Comparison of ENCODE assay signal across 1 cellular context in the genomic region with DNA sequence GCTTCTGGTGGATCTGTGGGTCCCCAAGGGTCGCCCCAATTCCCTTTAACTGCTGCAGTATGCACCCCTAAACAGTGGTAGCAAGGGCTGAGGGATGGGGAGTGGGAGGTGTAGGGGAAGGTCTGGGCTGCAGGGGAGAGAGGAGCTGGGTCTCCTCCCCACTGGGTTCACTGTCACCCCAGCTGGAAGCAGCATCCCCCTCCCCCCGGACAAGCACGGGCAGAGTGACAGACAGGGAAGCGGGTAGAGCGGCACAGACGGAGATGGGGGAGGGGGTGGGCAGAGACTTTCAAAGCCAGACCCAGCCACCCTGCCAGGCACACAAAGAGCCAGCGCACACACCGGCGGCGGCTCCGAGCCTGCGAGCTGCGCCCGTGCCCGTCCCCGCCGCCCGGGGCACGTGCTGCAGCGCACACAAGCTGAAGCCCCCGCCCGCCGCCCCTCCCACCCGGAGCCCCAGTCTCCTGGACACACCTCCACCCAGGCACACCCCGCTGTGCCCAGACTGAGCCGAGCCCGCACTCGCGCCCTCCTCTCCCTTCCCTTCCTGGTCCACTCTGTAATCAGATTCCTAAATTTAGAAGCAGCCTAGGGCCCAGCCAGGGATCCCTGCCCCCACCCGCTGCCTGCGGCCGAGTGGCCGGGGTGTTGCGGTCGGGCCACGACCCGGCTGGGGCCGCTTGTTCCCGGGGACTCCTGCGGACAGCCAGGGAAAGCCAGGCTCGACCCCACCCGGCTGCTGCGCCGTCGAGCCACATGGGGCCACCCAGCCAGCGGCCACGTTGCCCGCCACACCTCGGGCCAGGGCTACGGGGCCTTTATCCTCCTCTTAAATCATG.
TF ChIP-seq lines count a peak whose summit lies in the region.

No MANE protein-coding gene starts in this region.

TF ChIP-seq in K562, 482 proteins besides CTCF, POLR2A, EP300 and RAD21 (continues in another document):
- no peak for TF ChIP-seq PRMT5 (CRISPR knock-in tag; IDR thresholded peaks at IDR 0.05)
- no peak for TF ChIP-seq NFE2 (IDR thresholded peaks at IDR 0.05; ENCODE audit: low read depth)
- peak; percentile 77; the same call in 1 of the 2 replicates for TF ChIP-seq BHLHE40 (IDR thresholded peaks at IDR 0.05; ENCODE audit: low read length)
- TF ChIP-seq KHSRP (IDR thresholded peaks at IDR 0.05): no peak
- no peak for TF ChIP-seq ELF4 (CRISPR knock-in tag; IDR thresholded peaks at IDR 0.05)
- TF ChIP-seq ZNF444 (CRISPR knock-in tag; IDR thresholded peaks at IDR 0.05): peak; percentile 87
- TF ChIP-seq DDX20 (tag; IDR thresholded peaks at IDR 0.05; ENCODE audit: low read depth): no peak
- TF ChIP-seq PRPF4 (IDR thresholded peaks at IDR 0.05; ENCODE audit: insufficient read depth, low read depth, low read length, poor library complexity, severe bottlenecking): peak; percentile 65
- TF ChIP-seq CTBP1 (IDR thresholded peaks at IDR 0.05; ENCODE audit: borderline replicate concordance): peak; percentile 40; the same call in 1 of the 2 replicates
- TF ChIP-seq, protein P1, sequence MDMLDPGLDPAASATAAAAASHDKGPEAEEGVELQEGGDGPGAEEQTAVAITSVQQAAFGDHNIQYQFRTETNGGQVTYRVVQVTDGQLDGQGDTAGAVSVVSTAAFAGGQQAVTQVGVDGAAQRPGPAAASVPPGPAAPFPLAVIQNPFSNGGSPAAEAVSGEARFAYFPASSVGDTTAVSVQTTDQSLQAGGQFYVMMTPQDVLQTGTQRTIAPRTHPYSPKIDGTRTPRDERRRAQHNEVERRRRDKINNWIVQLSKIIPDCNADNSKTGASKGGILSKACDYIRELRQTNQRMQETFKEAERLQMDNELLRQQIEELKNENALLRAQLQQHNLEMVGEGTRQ (CRISPR knock-in tag; IDR thresholded peaks at IDR 0.05): peak; percentile 39
- peak; percentile 30; the same call in 1 of the 2 replicates for TF ChIP-seq ZNF263 (CRISPR knock-in tag; IDR thresholded peaks at IDR 0.05; ENCODE audit: borderline replicate concordance)
- no peak for TF ChIP-seq TCF3 (CRISPR knock-in tag; IDR thresholded peaks at IDR 0.05)
- TF ChIP-seq, protein P2, sequence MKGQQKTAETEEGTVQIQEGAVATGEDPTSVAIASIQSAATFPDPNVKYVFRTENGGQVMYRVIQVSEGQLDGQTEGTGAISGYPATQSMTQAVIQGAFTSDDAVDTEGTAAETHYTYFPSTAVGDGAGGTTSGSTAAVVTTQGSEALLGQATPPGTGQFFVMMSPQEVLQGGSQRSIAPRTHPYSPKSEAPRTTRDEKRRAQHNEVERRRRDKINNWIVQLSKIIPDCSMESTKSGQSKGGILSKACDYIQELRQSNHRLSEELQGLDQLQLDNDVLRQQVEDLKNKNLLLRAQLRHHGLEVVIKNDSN (CRISPR knock-in tag; IDR thresholded peaks at IDR 0.05): 0 out of 2 replicates have a peak, but pooled peaks have one; percentile 5
- TF ChIP-seq ZNF311 (CRISPR knock-in tag; IDR thresholded peaks at IDR 0.05): 0 out of 2 replicates have a peak, but pooled peaks have one; percentile 45
- TF ChIP-seq RNF2 (IDR thresholded peaks at IDR 0.05): peak; percentile 85; the same call in 1 of the 2 replicates
- TF ChIP-seq ZBTB1 (CRISPR knock-in tag; IDR thresholded peaks at IDR 0.05; ENCODE audit: borderline replicate concordance, low read depth): peak; percentile 76; the same call in 1 of the 2 replicates
- TF ChIP-seq ZNF282 (CRISPR knock-in tag; IDR thresholded peaks at IDR 0.05): no peak
- TF ChIP-seq LEF1 (IDR thresholded peaks at IDR 0.05): peak; percentile 68
- no peak for TF ChIP-seq MYNN (IDR thresholded peaks at IDR 0.05)
- TF ChIP-seq MYNN (CRISPR knock-in tag; IDR thresholded peaks at IDR 0.05): no peak
- TF ChIP-seq, protein P3, sequence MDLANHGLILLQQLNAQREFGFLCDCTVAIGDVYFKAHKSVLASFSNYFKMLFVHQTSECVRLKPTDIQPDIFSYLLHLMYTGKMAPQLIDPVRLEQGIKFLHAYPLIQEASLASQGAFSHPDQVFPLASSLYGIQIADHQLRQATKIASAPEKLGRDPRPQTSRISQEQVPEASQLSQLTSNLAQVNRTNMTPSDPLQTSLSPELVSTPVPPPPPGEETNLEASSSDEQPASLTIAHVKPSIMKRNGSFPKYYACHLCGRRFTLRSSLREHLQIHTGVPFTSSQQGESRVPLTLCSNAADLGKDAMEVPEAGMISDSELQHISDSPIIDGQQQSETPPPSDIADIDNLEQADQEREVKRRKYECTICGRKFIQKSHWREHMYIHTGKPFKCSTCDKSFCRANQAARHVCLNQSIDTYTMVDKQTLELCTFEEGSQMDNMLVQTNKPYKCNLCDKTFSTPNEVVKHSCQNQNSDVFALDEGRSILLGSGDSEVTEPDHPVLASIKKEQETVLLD (IDR thresholded peaks at IDR 0.05): 0 out of 2 replicates have a peak, but pooled peaks have one; percentile 30
- TF ChIP-seq, protein P4, sequence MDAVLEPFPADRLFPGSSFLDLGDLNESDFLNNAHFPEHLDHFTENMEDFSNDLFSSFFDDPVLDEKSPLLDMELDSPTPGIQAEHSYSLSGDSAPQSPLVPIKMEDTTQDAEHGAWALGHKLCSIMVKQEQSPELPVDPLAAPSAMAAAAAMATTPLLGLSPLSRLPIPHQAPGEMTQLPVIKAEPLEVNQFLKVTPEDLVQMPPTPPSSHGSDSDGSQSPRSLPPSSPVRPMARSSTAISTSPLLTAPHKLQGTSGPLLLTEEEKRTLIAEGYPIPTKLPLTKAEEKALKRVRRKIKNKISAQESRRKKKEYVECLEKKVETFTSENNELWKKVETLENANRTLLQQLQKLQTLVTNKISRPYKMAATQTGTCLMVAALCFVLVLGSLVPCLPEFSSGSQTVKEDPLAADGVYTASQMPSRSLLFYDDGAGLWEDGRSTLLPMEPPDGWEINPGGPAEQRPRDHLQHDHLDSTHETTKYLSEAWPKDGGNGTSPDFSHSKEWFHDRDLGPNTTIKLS (IDR thresholded peaks at IDR 0.05; ENCODE audit: borderline replicate concordance, low read depth): peak; percentile 38; the same call in 1 of the 2 replicates
- peak; percentile 35; the same call in 1 of the 2 replicates for TF ChIP-seq CHD2 (IDR thresholded peaks at IDR 0.05; ENCODE audit: low read depth, low read length)
- TF ChIP-seq MEIS2 (IDR thresholded peaks at IDR 0.05; ENCODE audit: partially characterized antibody): no peak
- TF ChIP-seq TCFL5 (CRISPR knock-in tag; conservative IDR thresholded peaks at IDR 0.05): no peak
- TF ChIP-seq BCOR (IDR thresholded peaks at IDR 0.05): 0 out of 2 replicates have a peak, but pooled peaks have one; percentile 34
- TF ChIP-seq TOE1 (IDR thresholded peaks at IDR 0.05; ENCODE audit: borderline replicate concordance): no peak
- TF ChIP-seq TOE1 (CRISPR knock-in tag; IDR thresholded peaks at IDR 0.05; ENCODE audit: borderline replicate concordance, low read depth): no peak
- TF ChIP-seq, protein P5, sequence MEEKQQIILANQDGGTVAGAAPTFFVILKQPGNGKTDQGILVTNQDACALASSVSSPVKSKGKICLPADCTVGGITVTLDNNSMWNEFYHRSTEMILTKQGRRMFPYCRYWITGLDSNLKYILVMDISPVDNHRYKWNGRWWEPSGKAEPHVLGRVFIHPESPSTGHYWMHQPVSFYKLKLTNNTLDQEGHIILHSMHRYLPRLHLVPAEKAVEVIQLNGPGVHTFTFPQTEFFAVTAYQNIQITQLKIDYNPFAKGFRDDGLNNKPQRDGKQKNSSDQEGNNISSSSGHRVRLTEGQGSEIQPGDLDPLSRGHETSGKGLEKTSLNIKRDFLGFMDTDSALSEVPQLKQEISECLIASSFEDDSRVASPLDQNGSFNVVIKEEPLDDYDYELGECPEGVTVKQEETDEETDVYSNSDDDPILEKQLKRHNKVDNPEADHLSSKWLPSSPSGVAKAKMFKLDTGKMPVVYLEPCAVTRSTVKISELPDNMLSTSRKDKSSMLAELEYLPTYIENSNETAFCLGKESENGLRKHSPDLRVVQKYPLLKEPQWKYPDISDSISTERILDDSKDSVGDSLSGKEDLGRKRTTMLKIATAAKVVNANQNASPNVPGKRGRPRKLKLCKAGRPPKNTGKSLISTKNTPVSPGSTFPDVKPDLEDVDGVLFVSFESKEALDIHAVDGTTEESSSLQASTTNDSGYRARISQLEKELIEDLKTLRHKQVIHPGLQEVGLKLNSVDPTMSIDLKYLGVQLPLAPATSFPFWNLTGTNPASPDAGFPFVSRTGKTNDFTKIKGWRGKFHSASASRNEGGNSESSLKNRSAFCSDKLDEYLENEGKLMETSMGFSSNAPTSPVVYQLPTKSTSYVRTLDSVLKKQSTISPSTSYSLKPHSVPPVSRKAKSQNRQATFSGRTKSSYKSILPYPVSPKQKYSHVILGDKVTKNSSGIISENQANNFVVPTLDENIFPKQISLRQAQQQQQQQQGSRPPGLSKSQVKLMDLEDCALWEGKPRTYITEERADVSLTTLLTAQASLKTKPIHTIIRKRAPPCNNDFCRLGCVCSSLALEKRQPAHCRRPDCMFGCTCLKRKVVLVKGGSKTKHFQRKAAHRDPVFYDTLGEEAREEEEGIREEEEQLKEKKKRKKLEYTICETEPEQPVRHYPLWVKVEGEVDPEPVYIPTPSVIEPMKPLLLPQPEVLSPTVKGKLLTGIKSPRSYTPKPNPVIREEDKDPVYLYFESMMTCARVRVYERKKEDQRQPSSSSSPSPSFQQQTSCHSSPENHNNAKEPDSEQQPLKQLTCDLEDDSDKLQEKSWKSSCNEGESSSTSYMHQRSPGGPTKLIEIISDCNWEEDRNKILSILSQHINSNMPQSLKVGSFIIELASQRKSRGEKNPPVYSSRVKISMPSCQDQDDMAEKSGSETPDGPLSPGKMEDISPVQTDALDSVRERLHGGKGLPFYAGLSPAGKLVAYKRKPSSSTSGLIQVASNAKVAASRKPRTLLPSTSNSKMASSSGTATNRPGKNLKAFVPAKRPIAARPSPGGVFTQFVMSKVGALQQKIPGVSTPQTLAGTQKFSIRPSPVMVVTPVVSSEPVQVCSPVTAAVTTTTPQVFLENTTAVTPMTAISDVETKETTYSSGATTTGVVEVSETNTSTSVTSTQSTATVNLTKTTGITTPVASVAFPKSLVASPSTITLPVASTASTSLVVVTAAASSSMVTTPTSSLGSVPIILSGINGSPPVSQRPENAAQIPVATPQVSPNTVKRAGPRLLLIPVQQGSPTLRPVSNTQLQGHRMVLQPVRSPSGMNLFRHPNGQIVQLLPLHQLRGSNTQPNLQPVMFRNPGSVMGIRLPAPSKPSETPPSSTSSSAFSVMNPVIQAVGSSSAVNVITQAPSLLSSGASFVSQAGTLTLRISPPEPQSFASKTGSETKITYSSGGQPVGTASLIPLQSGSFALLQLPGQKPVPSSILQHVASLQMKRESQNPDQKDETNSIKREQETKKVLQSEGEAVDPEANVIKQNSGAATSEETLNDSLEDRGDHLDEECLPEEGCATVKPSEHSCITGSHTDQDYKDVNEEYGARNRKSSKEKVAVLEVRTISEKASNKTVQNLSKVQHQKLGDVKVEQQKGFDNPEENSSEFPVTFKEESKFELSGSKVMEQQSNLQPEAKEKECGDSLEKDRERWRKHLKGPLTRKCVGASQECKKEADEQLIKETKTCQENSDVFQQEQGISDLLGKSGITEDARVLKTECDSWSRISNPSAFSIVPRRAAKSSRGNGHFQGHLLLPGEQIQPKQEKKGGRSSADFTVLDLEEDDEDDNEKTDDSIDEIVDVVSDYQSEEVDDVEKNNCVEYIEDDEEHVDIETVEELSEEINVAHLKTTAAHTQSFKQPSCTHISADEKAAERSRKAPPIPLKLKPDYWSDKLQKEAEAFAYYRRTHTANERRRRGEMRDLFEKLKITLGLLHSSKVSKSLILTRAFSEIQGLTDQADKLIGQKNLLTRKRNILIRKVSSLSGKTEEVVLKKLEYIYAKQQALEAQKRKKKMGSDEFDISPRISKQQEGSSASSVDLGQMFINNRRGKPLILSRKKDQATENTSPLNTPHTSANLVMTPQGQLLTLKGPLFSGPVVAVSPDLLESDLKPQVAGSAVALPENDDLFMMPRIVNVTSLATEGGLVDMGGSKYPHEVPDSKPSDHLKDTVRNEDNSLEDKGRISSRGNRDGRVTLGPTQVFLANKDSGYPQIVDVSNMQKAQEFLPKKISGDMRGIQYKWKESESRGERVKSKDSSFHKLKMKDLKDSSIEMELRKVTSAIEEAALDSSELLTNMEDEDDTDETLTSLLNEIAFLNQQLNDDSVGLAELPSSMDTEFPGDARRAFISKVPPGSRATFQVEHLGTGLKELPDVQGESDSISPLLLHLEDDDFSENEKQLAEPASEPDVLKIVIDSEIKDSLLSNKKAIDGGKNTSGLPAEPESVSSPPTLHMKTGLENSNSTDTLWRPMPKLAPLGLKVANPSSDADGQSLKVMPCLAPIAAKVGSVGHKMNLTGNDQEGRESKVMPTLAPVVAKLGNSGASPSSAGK (IDR thresholded peaks at IDR 0.05): peak; percentile 65; the same call in 1 of the 2 replicates
- TF ChIP-seq TBL1XR1 (IDR thresholded peaks at IDR 0.05; ENCODE audit: low read length in 2 of 2): 0 out of 4 replicates have a peak, but pooled peaks of 1 of the 2 experiments have one; percentile 11
- 0 out of 2 replicates have a peak, but pooled peaks have one; percentile 39 for TF ChIP-seq GABPB1 (CRISPR knock-in tag; IDR thresholded peaks at IDR 0.05)
- TF ChIP-seq SAP30 (IDR thresholded peaks at IDR 0.05; ENCODE audit: borderline replicate concordance, insufficient read depth, low read depth, low read length, poor library complexity, severe bottlenecking): peak; percentile 23
- TF ChIP-seq CBX1 (IDR thresholded peaks at IDR 0.05; ENCODE audit: low read depth): 0 out of 2 replicates have a peak, but pooled peaks have one; percentile 31
- 0 out of 4 replicates have a peak, but pooled peaks of 1 of the 2 experiments have one; percentile 25 for TF ChIP-seq FOXK2 (conservative IDR thresholded peaks at IDR 0.05 in 1 of 2, IDR thresholded peaks at IDR 0.05 in 1 of 2; ENCODE audit: low read depth in 2 of 2)
- TF ChIP-seq POLR2H (tag; IDR thresholded peaks at IDR 0.05; ENCODE audit: low read depth): no peak
- 0 out of 4 replicates have a peak, but pooled peaks of 1 of the 2 experiments have one; percentile 27 for TF ChIP-seq TEAD1 (CRISPR knock-in tag; IDR thresholded peaks at IDR 0.05)
- TF ChIP-seq, protein P6, sequence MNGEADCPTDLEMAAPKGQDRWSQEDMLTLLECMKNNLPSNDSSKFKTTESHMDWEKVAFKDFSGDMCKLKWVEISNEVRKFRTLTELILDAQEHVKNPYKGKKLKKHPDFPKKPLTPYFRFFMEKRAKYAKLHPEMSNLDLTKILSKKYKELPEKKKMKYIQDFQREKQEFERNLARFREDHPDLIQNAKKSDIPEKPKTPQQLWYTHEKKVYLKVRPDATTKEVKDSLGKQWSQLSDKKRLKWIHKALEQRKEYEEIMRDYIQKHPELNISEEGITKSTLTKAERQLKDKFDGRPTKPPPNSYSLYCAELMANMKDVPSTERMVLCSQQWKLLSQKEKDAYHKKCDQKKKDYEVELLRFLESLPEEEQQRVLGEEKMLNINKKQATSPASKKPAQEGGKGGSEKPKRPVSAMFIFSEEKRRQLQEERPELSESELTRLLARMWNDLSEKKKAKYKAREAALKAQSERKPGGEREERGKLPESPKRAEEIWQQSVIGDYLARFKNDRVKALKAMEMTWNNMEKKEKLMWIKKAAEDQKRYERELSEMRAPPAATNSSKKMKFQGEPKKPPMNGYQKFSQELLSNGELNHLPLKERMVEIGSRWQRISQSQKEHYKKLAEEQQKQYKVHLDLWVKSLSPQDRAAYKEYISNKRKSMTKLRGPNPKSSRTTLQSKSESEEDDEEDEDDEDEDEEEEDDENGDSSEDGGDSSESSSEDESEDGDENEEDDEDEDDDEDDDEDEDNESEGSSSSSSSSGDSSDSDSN (IDR thresholded peaks at IDR 0.05; ENCODE audit: borderline replicate concordance in 1 of 2, low read depth in 2 of 2, low read length in 2 of 2): peak; percentile 56 to 93; a peak in 2 of 4 replicates
- no peak for TF ChIP-seq CBFA2T2 (conservative IDR thresholded peaks at IDR 0.05)
- TF ChIP-seq NFRKB (IDR thresholded peaks at IDR 0.05; ENCODE audit: low read depth): 0 out of 2 replicates have a peak, but pooled peaks have one; percentile 1
- peak; percentile 30; the same call in 1 of the 2 replicates for TF ChIP-seq SAFB (IDR thresholded peaks at IDR 0.05; ENCODE audit: borderline replicate concordance, low read depth, low read length)
- peak in 1 of 2 experiments; percentile 53; a peak in 1 of 4 replicates for TF ChIP-seq HDAC1 (IDR thresholded peaks at IDR 0.05)
